Comparison of ENCODE assay signal across 16 cellular contexts in genomic region chr6:3379482-3380060, GRCh38.
DNase-seq lines count a peak whose midpoint lies in the region; ATAC-seq, FAIRE-seq and TF ChIP-seq lines count a peak whose summit lies in the region.
"Had no signal": no experiment of that assay in that cellular context is flagged by ENCODE, and none has a peak within 500 bp of the region (broad histone marks: within the 10 kb centered on the region; RNA-seq: fewer than 3 reads in every experiment).

No MANE protein-coding gene starts in this region.

- no peaks in the 10 kb centered on the region for H3K36me3 ChIP-seq in cardiac muscle cell
- no peaks in the 10 kb centered on the region for H3K36me3 ChIP-seq in right lobe of liver
- H3K36me3 ChIP-seq in pancreas = no peaks in the 10 kb centered on the region
- H3K36me3 ChIP-seq: gastroesophageal sphincter, lower lobe of right lung had no signal

- no peak for ATAC-seq in Right ventricle myocardium inferior
- ATAC-seq in right lobe of liver = no peak
- no peak for ATAC-seq in GM19467 (IDR thresholded peaks at IDR 0.05; ENCODE audit: unreplicated experiment)
- ATAC-seq in pancreas = no peak
- ATAC-seq: activated CD8-positive, alpha-beta T cell treated with anti-CD3 and anti-CD28 coated beads, Interleukin-2, amount 10 ng/mL, durations not matched to agents 7 days and 5 days; activated T-helper 17 cell treated with anti-CD3 and anti-CD28 coated beads, Interleukin-2, amount 50 U/mL, for 72 hours; gastroesophageal sphincter; GM23338; lower lobe of right lung; stimulated activated naive CD8-positive, alpha-beta T cell treated with anti-CD3 and anti-CD28 coated beads, Interleukin-15, Interleukin-2, amounts not matched to agents 100 U/mL and 50 U/mL, for 24 hours had no signal

- FAIRE-seq in pancreas (lab: Jason Lieb, UNC) = no peak

- no peak for TF ChIP-seq POLR2A in right lobe of liver (IDR thresholded peaks at IDR 0.05)

- TF ChIP-seq CTCF in cardiac muscle cell (IDR thresholded peaks at IDR 0.05; ENCODE audit: low read depth, low read length) (no peak), astrocyte of the cerebellum (IDR thresholded peaks at IDR 0.05; ENCODE audit: low read depth, low read length, missing control alignments) (no peak), right lobe of liver (IDR thresholded peaks at IDR 0.05) (no peak), pancreas (IDR thresholded peaks at IDR 0.05) (no peak)

- H3K9me3 ChIP-seq in cardiac muscle cell (ENCODE audit: low read depth) (no peaks in the 10 kb centered on the region), right lobe of liver (no peaks in the 10 kb centered on the region), pancreas (no peaks in the 10 kb centered on the region)
- H3K9me3 ChIP-seq: gastroesophageal sphincter, lower lobe of right lung had no signal

- H3K4me1 ChIP-seq in cardiac muscle cell (ENCODE audit: low read depth) (peaks cover 56% of the 10 kb centered on the region), right lobe of liver (peaks cover 0 to 84% (median 24%) of the 10 kb centered on the region in 4 donors), pancreas (peaks cover 11 to 32% (median 26%) of the 10 kb centered on the region in 3 donors)

- no peaks in the 10 kb centered on the region for H3K27me3 ChIP-seq in cardiac muscle cell
- no peaks in the 10 kb centered on the region for H3K27me3 ChIP-seq in right lobe of liver
- H3K27me3 ChIP-seq in pancreas = no peaks in the 10 kb centered on the region
- H3K27me3 ChIP-seq: gastroesophageal sphincter had no signal

- H3K4me3 ChIP-seq in cardiac muscle cell (no peak overlapping the region), astrocyte of the cerebellum (ENCODE audit: low read depth, low read length) (no peak overlapping the region), right lobe of liver (no peak overlapping the region), pancreas (no peak overlapping the region)
- H3K4me3 ChIP-seq: gastroesophageal sphincter, GM23338, lower lobe of right lung had no signal

- in situ Hi-C loops in astrocyte of the cerebellum (cut with HindIII; ENCODE audit: low sequenced_read_pairs) = no loop called here

- no peak overlapping the region for H3K27ac ChIP-seq in cardiac muscle cell
- H3K27ac ChIP-seq in right lobe of liver = peak overlapping the region in 2 of 3 donors; percentile 59 to 84
- no peak overlapping the region for H3K27ac ChIP-seq in pancreas
- H3K27ac ChIP-seq: gastroesophageal sphincter had no signal

- DNase-seq in cardiac muscle cell (ENCODE audit: low read depth in 1 of 2, low spot score in 1 of 2) = peak; percentile 14 to 30
- DNase-seq in Right ventricle myocardium inferior (ENCODE audit: missing footprints) = no peak
- peak; percentile 73 for DNase-seq in astrocyte of the cerebellum (ENCODE audit: low read depth)
- DNase-seq in right lobe of liver = no peak
- no peak for DNase-seq in islet precursor cell
- no peak for DNase-seq in activated CD8-positive, alpha-beta memory T cell treated with anti-CD3 and anti-CD28 coated beads, Interleukin-2, amount 50 U/mL, for 48 hours
- no peak for DNase-seq in pancreas
- DNase-seq: activated CD8-positive, alpha-beta T cell treated with anti-CD3 and anti-CD28 coated beads, Interleukin-2, amount 10 ng/mL, durations not matched to agents 7 days and 5 days; lower lobe of right lung; NCI-H187 treated with DMSO at 0.1 percent for 48 hours; RPMI8226; stimulated activated naive CD8-positive, alpha-beta T cell treated with anti-CD3 and anti-CD28 coated beads, Interleukin-15, Interleukin-2, amounts not matched to agents 100 U/mL and 50 U/mL, for 24 hours had no signal

- intact Hi-C loops in Right ventricle myocardium inferior (cut with DNase I) (no loop called here), right lobe of liver (cut with DNase I) (no loop called here), pancreas (cut with DNase I) (no loop called here)

- WGBS in right lobe of liver (ENCODE audit: insufficient coverage, low coverage, low lambda C conversion rate, missing lambda C conversion rate) = 61% methylated on average over 10 of the region's 10 CpGs
- 81 to 82% methylated on average over 10 of the region's 10 CpGs for WGBS in pancreas, 2 donors

Comparison
In these comparisons a context has a peak if more than half of its experiments do, and no peak if none do; other contexts are left out.
1. DNase-seq: peak in cardiac muscle cell (2 of 2) and astrocyte of the cerebellum (single experiment); none in Right ventricle myocardium inferior (single experiment), right lobe of liver (0 of 3), islet precursor cell (single experiment), activated CD8-positive, alpha-beta memory T cell treated with anti-CD3 and anti-CD28 coated beads, Interleukin-2, amount 50 U/mL, for 48 hours (single experiment) and pancreas (0 of 6).
2. H3K27ac ChIP-seq: peak in right lobe of liver (2 of 3); none in cardiac muscle cell (single experiment) and pancreas (0 of 4).